29 cellular contexts compared by ENCODE assay signal in genomic region chr19:50894478-50895356, GRCh38. TPM values are rescaled to one million over a fixed set of nuclear protein-coding genes. Genes with fewer than 3 reads are reported as not detected.
"Had no signal": no experiment of that assay in that cellular context is flagged by ENCODE, and none has a peak within 500 bp of the region (broad histone marks: within the 10 kb centered on the region; RNA-seq: fewer than 3 reads in every experiment).

No MANE protein-coding gene starts in this region.

- H3K27me3 ChIP-seq: colonic mucosa had no signal

- DNase-seq: activated CD4-positive, alpha-beta memory T cell treated with anti-CD3 and anti-CD28 coated beads for 36 hours; activated CD4-positive, alpha-beta T cell treated with anti-CD3 and anti-CD28 coated beads for 48 hours; activated effector memory CD4-positive, alpha-beta T cell treated with Interleukin-2 at 50 U/mL for 16 hours; activated naive CD4-positive, alpha-beta T cell treated with anti-CD3 and anti-CD28 coated beads, Interleukin-2, amount 10 ng/mL, durations not matched to agents 7 days and 5 days; activated T-cell treated with anti-CD3 and anti-CD28 coated beads, Interleukin-2, amount 50 U/mL, for 72 hours; amygdala; colonic mucosa; dorsolateral prefrontal cortex; effector memory CD8-positive, alpha-beta T cell; foreskin melanocyte; glutamatergic neuron; immature natural killer cell; naive B cell; occipital lobe; posterior cingulate gyrus; retina; stimulated activated CD4-positive, alpha-beta T cell treated with anti-CD3 and anti-CD28 coated beads, Interleukin-2, amount 100 ng/mL, for 48 hours; stimulated activated CD8-positive, alpha-beta memory T cell treated with anti-CD3 and anti-CD28 coated beads, Interleukin-4, amount 100 ng/mL, for 48 hours; stimulated activated naive CD4-positive, alpha-beta T cell treated with Interleukin-2 at 50 U/mL for 16 hours; T-helper 17 cell had no signal

- H3K4me1 ChIP-seq: colonic mucosa had no signal

- H3K4me2 ChIP-seq: hepatocyte had no signal

- H3K36me3 ChIP-seq: colonic mucosa had no signal

- H3K9me3 ChIP-seq: colonic mucosa had no signal

- ATAC-seq: activated T-cell treated with anti-CD3 and anti-CD28 coated beads, Interleukin-2, amount 50 U/mL, for 72 hours; effector memory CD8-positive, alpha-beta T cell; esophagus mucosa; T-helper 17 cell had no signal

- H2AFZ ChIP-seq: hepatocyte had no signal

- H3K4me3 ChIP-seq: colonic mucosa, dorsolateral prefrontal cortex, hepatocyte had no signal

- H3K27ac ChIP-seq: colonic mucosa, dorsolateral prefrontal cortex, hepatocyte had no signal

RNA-seq across cellular contexts. Expression of gene KLK4, which starts 16.5 kb away (rescaled TPM):
- total RNA-seq: activated CD4-positive, alpha-beta memory T cell treated with anti-CD3 and anti-CD28 coated beads for 36 hours; activated T-cell treated with anti-CD3 and anti-CD28 coated beads, Interleukin-2, amount 50 U/mL, for 72 hours; bronchial epithelial cell; endothelial cell of umbilical vein; esophagus mucosa; hepatocyte; kidney epithelial cell; liver; occipital lobe; T-helper 17 cell; ureter had no signal
- polyA plus RNA-seq: endothelial cell of umbilical vein, immature natural killer cell, liver, neural cell had no signal

RNA-seq across cellular contexts. Expression of gene KLK2, which starts 21.5 kb away (rescaled TPM):
- total RNA-seq: activated CD4-positive, alpha-beta memory T cell treated with anti-CD3 and anti-CD28 coated beads for 36 hours; colonic mucosa; endothelial cell of umbilical vein; esophagus mucosa; hepatocyte; kidney epithelial cell; liver; occipital lobe; T-helper 17 cell; ureter had no signal
- polyA plus RNA-seq: endothelial cell of umbilical vein, hepatocyte, immature natural killer cell, liver, neural cell had no signal

RNA-seq across cellular contexts. Expression of gene KLK3, which starts 40.0 kb away (rescaled TPM):
- total RNA-seq: activated CD4-positive, alpha-beta memory T cell treated with anti-CD3 and anti-CD28 coated beads for 36 hours; activated T-cell treated with anti-CD3 and anti-CD28 coated beads, Interleukin-2, amount 50 U/mL, for 72 hours; bronchial epithelial cell; endothelial cell of umbilical vein; esophagus mucosa; hepatocyte; kidney epithelial cell; liver; occipital lobe; T-helper 17 cell; ureter had no signal
- polyA plus RNA-seq: endothelial cell of umbilical vein, hepatocyte, immature natural killer cell, liver, neural cell had no signal

RNA-seq across cellular contexts. Expression of gene KLK5, which starts 58.1 kb away (rescaled TPM):
- total RNA-seq: activated CD4-positive, alpha-beta memory T cell treated with anti-CD3 and anti-CD28 coated beads for 36 hours; activated T-cell treated with anti-CD3 and anti-CD28 coated beads, Interleukin-2, amount 50 U/mL, for 72 hours; colonic mucosa; endothelial cell of umbilical vein; hepatocyte; liver; mononuclear cell; occipital lobe; T-helper 17 cell; ureter had no signal
- polyA plus RNA-seq: endothelial cell of umbilical vein, immature natural killer cell, liver, neural cell had no signal
